ENCODE assay signal across 12 cellular contexts in the genomic region with DNA sequence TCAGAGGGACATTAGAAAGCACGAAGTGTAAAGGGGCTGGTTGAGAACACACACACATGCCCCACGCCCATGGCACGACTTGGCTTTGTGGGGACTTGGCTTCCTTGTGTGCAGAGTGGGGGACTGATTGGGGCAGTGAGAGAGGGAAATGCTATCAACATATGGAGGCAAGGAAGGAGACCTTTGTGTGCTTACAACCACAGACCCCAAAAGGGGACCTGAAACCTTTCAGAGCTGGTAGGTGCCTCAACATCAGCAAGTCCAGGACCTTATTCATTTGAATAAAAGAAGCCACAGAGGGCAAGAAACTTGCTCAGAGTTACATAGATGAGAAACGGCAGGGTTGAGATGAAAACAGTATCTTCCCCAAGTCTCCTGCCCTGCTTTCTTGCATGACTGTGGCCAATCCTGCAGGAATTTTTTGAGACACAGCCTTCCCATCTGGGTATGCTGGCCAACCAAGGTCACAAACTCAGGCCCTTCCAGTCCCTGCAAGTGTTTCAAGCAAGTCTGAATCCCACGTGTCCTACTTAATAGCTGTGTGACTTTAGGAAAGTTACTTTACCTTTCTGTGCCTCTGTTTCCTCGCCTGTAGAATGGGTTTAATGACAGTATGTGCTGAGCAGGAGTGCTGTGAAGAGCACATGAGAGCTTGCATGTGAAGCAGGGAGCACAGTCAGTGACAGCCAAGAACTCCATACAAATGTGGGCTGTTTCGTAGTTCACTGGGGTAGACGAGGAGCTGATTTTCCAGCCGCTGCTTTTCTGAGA. TPM values are rescaled to one million over a fixed set of nuclear protein-coding genes. Genes with fewer than 3 reads are reported as not detected.
DNase-seq lines count a peak whose midpoint lies in the region; ATAC-seq and TF ChIP-seq lines count a peak whose summit lies in the region.
"Had no signal": no experiment of that assay in that cellular context is flagged by ENCODE, and none has a peak within 500 bp of the region (broad histone marks: within the 10 kb centered on the region; RNA-seq: fewer than 3 reads in every experiment).

No MANE protein-coding gene starts in this region.

- peak; percentile 50 for DNase-seq in stimulated activated naive B cell treated with anti-CD40 and anti-IgM and Interleukin-4, amounts not matched to agents 10 μg/mL and 1 μg/mL and 100 μg/mL, for 72 hours
- DNase-seq in progenitor cell of endocrine pancreas (ENCODE audit: low spot score, unreplicated experiment) (no peak), NK-92 (lab: John Stamatoyannopoulos, UW; ENCODE audit: unreplicated experiment) (no peak)
- no peak for DNase-seq in activated naive CD4-positive, alpha-beta T cell treated with anti-CD3 and anti-CD28 coated beads for 36 hours
- DNase-seq: NCI-H2107, nephron progenitor cell had no signal

- H3K27me3 Mint-ChIP-seq in stimulated activated naive B cell treated with anti-CD40 and anti-IgM and Interleukin-4, amounts not matched to agents 10 μg/mL and 1 μg/mL and 100 μg/mL, for 72 hours: peaks cover 37 to 54% of the 10 kb centered on the region in 2 donors
- peaks cover 21% of the 10 kb centered on the region for H3K27me3 Mint-ChIP-seq in progenitor cell of endocrine pancreas
- peaks cover 11% of the 10 kb centered on the region for H3K27me3 Mint-ChIP-seq in activated naive CD4-positive, alpha-beta T cell treated with anti-CD3 and anti-CD28 coated beads for 36 hours (ENCODE audit: low read depth)

- TF ChIP-seq CTCF in progenitor cell of endocrine pancreas (IDR thresholded peaks at IDR 0.05; ENCODE audit: unreplicated experiment): no peak

- H3K9me3 Mint-ChIP-seq in stimulated activated naive B cell treated with anti-CD40 and anti-IgM and Interleukin-4, amounts not matched to agents 10 μg/mL and 1 μg/mL and 100 μg/mL, for 72 hours: peaks cover 4 to 6% of the 10 kb centered on the region in 2 donors
- H3K9me3 Mint-ChIP-seq in progenitor cell of endocrine pancreas (ENCODE audit: low read depth): peaks cover 12% of the 10 kb centered on the region
- H3K9me3 Mint-ChIP-seq in activated naive CD4-positive, alpha-beta T cell treated with anti-CD3 and anti-CD28 coated beads for 36 hours: peaks cover 7% of the 10 kb centered on the region

- ATAC-seq in GM19043 (IDR thresholded peaks at IDR 0.05; ENCODE audit: low read depth, unreplicated experiment) (peak; percentile 98), GM21825 (IDR thresholded peaks at IDR 0.05; ENCODE audit: unreplicated experiment) (peak; percentile 99), HG03342 (IDR thresholded peaks at IDR 0.05; ENCODE audit: unreplicated experiment) (peak; percentile 99)
- peak; percentile 99 for ATAC-seq in stimulated activated naive B cell treated with anti-CD40 and anti-IgM and Interleukin-4, amounts not matched to agents 10 μg/mL and 1 μg/mL and 100 μg/mL, for 72 hours (replicated peaks)

- H3K36me3 Mint-ChIP-seq in stimulated activated naive B cell treated with anti-CD40 and anti-IgM and Interleukin-4, amounts not matched to agents 10 μg/mL and 1 μg/mL and 100 μg/mL, for 72 hours: peaks cover 0 to 4% of the 10 kb centered on the region in 2 donors
- H3K36me3 Mint-ChIP-seq in progenitor cell of endocrine pancreas (ENCODE audit: insufficient read depth): no peaks in the 10 kb centered on the region
- H3K36me3 Mint-ChIP-seq in activated naive CD4-positive, alpha-beta T cell treated with anti-CD3 and anti-CD28 coated beads for 36 hours (ENCODE audit: low read depth): no peaks in the 10 kb centered on the region

- no peak overlapping the region for H3K27ac Mint-ChIP-seq in stimulated activated naive B cell treated with anti-CD40 and anti-IgM and Interleukin-4, amounts not matched to agents 10 μg/mL and 1 μg/mL and 100 μg/mL, for 72 hours
- no peak overlapping the region for H3K27ac Mint-ChIP-seq in progenitor cell of endocrine pancreas
- no peak overlapping the region for H3K27ac Mint-ChIP-seq in activated naive CD4-positive, alpha-beta T cell treated with anti-CD3 and anti-CD28 coated beads for 36 hours
- H3K27ac Mint-ChIP-seq: nephron progenitor cell had no signal

- intact Hi-C loops in activated naive CD4-positive, alpha-beta T cell treated with anti-CD3 and anti-CD28 coated beads for 36 hours (cut with micrococcal nuclease): no loop called here

- H3K4me3 Mint-ChIP-seq in stimulated activated naive B cell treated with anti-CD40 and anti-IgM and Interleukin-4, amounts not matched to agents 10 μg/mL and 1 μg/mL and 100 μg/mL, for 72 hours: no peak overlapping the region
- no peak overlapping the region for H3K4me3 Mint-ChIP-seq in progenitor cell of endocrine pancreas (ENCODE audit: low read depth)
- no peak overlapping the region for H3K4me3 Mint-ChIP-seq in activated naive CD4-positive, alpha-beta T cell treated with anti-CD3 and anti-CD28 coated beads for 36 hours
- H3K4me3 Mint-ChIP-seq: nephron progenitor cell had no signal

- CTCF ChIA-PET in activated naive CD4-positive, alpha-beta T cell treated with anti-CD3 and anti-CD28 coated beads for 36 hours (lab: Charles Lee): interaction anchor here (1.7 kb wide), 1 partner anchor 9 kb away, joined by 3 read pairs; no protein-coding TSS in a partner anchor

- peaks cover 11 to 13% of the 10 kb centered on the region in 2 donors for H3K4me1 Mint-ChIP-seq in stimulated activated naive B cell treated with anti-CD40 and anti-IgM and Interleukin-4, amounts not matched to agents 10 μg/mL and 1 μg/mL and 100 μg/mL, for 72 hours
- no peaks in the 10 kb centered on the region for H3K4me1 Mint-ChIP-seq in progenitor cell of endocrine pancreas (ENCODE audit: low read depth)
- no peaks in the 10 kb centered on the region for H3K4me1 Mint-ChIP-seq in activated naive CD4-positive, alpha-beta T cell treated with anti-CD3 and anti-CD28 coated beads for 36 hours (ENCODE audit: low read depth)
- H3K4me1 Mint-ChIP-seq: nephron progenitor cell had no signal

RNA-seq across cellular contexts. Expression of a gene that starts 26.2 kb away (rescaled TPM):
- not detected in 2 replicates for total RNA-seq in progenitor cell of endocrine pancreas
- not detected for total RNA-seq in activated naive CD4-positive, alpha-beta T cell treated with anti-CD3 and anti-CD28 coated beads for 36 hours
- total RNA-seq: ascending aorta, Daoy, subcutaneous adipose tissue had no signal
